Comparison of ENCODE assay signal across 12 cellular contexts in the genomic region with DNA sequence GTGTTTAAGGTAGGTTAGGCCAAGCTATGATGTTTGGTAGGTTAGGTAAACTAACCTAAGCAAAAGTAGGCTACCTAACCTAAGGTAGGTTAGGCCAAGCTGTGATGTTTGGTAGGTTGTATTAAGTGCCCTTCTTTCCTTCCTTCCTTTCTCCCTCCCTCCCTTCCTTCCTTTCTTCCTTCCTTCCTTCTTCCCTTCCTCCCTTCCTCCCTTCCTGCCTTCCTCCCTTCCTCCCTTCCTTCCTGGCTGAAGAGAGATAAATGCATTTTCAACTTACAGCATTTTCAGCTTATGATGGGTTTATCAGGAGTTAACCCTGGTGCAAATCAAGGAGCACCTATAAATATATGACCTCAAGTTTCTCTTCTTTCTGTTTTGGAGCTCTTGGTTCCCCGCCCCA.
"Had no signal": no experiment of that assay in that cellular context is flagged by ENCODE, and none has a peak within 500 bp of the region (broad histone marks: within the 10 kb centered on the region; RNA-seq: fewer than 3 reads in every experiment).

No MANE protein-coding gene starts in this region.

- H3K4me3 Mint-ChIP-seq: activated naive CD8-positive, alpha-beta T cell treated with anti-CD3 and anti-CD28 coated beads, Interleukin-2, amount 50 U/mL, for 24 hours; brain; dendritic cell treated with granulocyte-macrophage colony-stimulating factor and Interleukin-4, amounts not matched to agents 40 ng/mL and 50 ng/mL, for 4 days; natural killer cell treated with Interleukin-12 subunit alpha and Interleukin-12 subunit beta and Interleukin-15 and Interleukin-18, amount 100 ng/mL, for 72 hours; stimulated activated effector memory CD8-positive, alpha-beta T cell treated with anti-CD3 and anti-CD28 coated beads, Interleukin-12 subunit alpha, Interleukin-12 subunit beta, amount 100 ng/mL, for 72 hours; WTC11 had no signal

- H3K9me3 ChIP-seq: gastrocnemius medialis, pancreas, testis had no signal

- H3K4me1 ChIP-seq: gastrocnemius medialis, left ventricle myocardium inferior, pancreas, testis had no signal

- H3K27me3 ChIP-seq: gastrocnemius medialis, pancreas, testis had no signal

- H3K27me3 Mint-ChIP-seq: activated naive CD8-positive, alpha-beta T cell treated with anti-CD3 and anti-CD28 coated beads, Interleukin-2, amount 50 U/mL, for 24 hours; brain; dendritic cell treated with granulocyte-macrophage colony-stimulating factor and Interleukin-4, amounts not matched to agents 40 ng/mL and 50 ng/mL, for 4 days; natural killer cell treated with Interleukin-12 subunit alpha and Interleukin-12 subunit beta and Interleukin-15 and Interleukin-18, amount 100 ng/mL, for 72 hours had no signal

- DNase-seq: activated gamma-delta T cell had no signal

- H3K27ac Mint-ChIP-seq: activated naive CD8-positive, alpha-beta T cell treated with anti-CD3 and anti-CD28 coated beads, Interleukin-2, amount 50 U/mL, for 24 hours; dendritic cell treated with granulocyte-macrophage colony-stimulating factor and Interleukin-4, amounts not matched to agents 40 ng/mL and 50 ng/mL, for 4 days; natural killer cell treated with Interleukin-12 subunit alpha and Interleukin-12 subunit beta and Interleukin-15 and Interleukin-18, amount 100 ng/mL, for 72 hours; stimulated activated effector memory CD8-positive, alpha-beta T cell treated with anti-CD3 and anti-CD28 coated beads, Interleukin-12 subunit alpha, Interleukin-12 subunit beta, amount 100 ng/mL, for 72 hours; WTC11 had no signal

- H3K27ac ChIP-seq: gastrocnemius medialis, left ventricle myocardium inferior, pancreas, skin epidermis, testis had no signal

- H3K9me3 Mint-ChIP-seq: dendritic cell treated with granulocyte-macrophage colony-stimulating factor and Interleukin-4, amounts not matched to agents 40 ng/mL and 50 ng/mL, for 4 days; natural killer cell treated with Interleukin-12 subunit alpha and Interleukin-12 subunit beta and Interleukin-15 and Interleukin-18, amount 100 ng/mL, for 72 hours; stimulated activated effector memory CD8-positive, alpha-beta T cell treated with anti-CD3 and anti-CD28 coated beads, Interleukin-12 subunit alpha, Interleukin-12 subunit beta, amount 100 ng/mL, for 72 hours had no signal

- H3K4me3 ChIP-seq: gastrocnemius medialis, left ventricle myocardium inferior, pancreas, skin epidermis, testis had no signal
